7 cellular contexts compared by ENCODE assay signal in the genomic region with DNA sequence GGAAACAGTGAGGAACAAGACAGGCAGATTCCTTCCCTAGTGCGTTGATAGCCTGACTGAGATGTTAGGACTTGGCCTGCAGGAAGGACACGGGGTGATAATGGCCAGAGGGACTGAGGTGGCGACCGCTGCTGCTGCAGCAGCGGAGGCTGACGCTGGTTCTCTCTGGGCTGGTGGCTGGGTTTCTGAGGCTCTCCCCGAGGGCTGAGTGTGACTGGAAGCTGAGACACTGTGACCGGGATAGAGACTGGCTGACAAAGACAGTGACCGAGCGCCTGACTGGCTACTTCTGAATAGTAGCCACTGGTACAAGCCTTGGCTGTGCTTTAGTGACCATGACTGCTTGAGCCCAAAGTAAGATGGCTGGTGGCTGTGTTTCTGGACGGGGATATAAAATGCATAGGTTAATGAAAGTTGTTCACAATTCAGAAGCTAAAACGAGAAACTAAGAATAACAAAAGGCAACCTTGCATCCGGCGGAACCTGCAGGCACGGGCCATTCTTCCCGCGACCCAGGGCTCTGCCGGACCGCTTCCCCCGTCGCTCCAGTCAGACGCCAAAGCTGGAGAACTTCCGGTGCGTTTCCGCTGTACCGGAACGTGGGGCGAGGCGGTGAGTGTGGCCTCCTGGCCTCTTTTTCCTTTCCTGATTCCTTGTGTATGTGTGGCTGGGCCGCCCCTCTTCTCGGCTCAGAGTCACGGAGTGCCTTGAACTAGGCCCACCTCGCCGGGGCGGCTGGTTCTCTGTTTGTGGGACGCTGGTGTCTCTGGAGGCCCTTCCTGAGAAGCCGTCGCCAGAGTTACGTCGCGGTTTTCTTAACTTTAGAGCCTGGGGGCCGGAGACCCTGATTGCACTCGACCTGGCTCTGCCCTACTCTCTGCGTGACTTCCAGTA. TPM values are rescaled to one million over a fixed set of nuclear protein-coding genes. Genes with fewer than 3 reads are reported as not detected.
A peak's percentile ranks its signal among the peaks of the same experiment; 100 is the strongest.
DNase-seq lines count a peak whose midpoint lies in the region; ATAC-seq and TF ChIP-seq lines count a peak whose summit lies in the region.

A gene with protein sequence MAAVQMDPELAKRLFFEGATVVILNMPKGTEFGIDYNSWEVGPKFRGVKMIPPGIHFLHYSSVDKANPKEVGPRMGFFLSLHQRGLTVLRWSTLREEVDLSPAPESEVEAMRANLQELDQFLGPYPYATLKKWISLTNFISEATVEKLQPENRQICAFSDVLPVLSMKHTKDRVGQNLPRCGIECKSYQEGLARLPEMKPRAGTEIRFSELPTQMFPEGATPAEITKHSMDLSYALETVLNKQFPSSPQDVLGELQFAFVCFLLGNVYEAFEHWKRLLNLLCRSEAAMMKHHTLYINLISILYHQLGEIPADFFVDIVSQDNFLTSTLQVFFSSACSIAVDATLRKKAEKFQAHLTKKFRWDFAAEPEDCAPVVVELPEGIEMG (plus strand): TSS at position 587 of the 894 bp plus-strand sequence. CDS start 3,391 bp downstream, outside the sequence.

- CTCF ChIA-PET in activated CD8-positive, alpha-beta T cell treated with anti-CD3 and anti-CD28 coated beads, Interleukin-2, amount 10 ng/mL, durations not matched to agents 7 days and 5 days (lab: Charles Lee): interaction anchor here (0.9 to 2.3 kb wide), 5 partner anchors 34 to 203 kb away, joined by 3 to 8 read pairs (median 4); no protein-coding TSS in a partner anchor

- no peaks in the 10 kb centered on the region for H3K9me3 Mint-ChIP-seq in activated CD8-positive, alpha-beta T cell treated with anti-CD3 and anti-CD28 coated beads, Interleukin-2, amount 10 ng/mL, durations not matched to agents 7 days and 5 days (ENCODE audit: insufficient read depth)

- WGBS in ectodermal cell, 2 experiments: 18% methylated on average over 44 of the region's 44 CpGs
- 15 to 17% methylated on average over 44 of the region's 44 CpGs for WGBS in lung, 2 donors

- ATAC-seq in GM18498 (IDR thresholded peaks at IDR 0.05; ENCODE audit: unreplicated experiment) (peak; percentile 88), HG03521 (IDR thresholded peaks at IDR 0.05; ENCODE audit: unreplicated experiment) (peak; percentile 61), lung (ENCODE audit: insufficient read depth, low FRiP score) (peak; percentile 88)
- ATAC-seq in activated CD8-positive, alpha-beta T cell treated with anti-CD3 and anti-CD28 coated beads, Interleukin-2, amount 10 ng/mL, durations not matched to agents 7 days and 5 days: peak; percentile 96

- H3K27ac Mint-ChIP-seq in activated CD8-positive, alpha-beta T cell treated with anti-CD3 and anti-CD28 coated beads, Interleukin-2, amount 10 ng/mL, durations not matched to agents 7 days and 5 days: peak within 1 kb of the TSS; percentile 90

- peaks cover 7% of the 10 kb centered on the region for H3K36me3 ChIP-seq in ectodermal cell (ENCODE audit: control insufficient read depth, insufficient read depth, low read length)
- peaks cover 2 to 12% of the 10 kb centered on the region in 2 donors for H3K36me3 ChIP-seq in lung (ENCODE audit: control insufficient read depth in 2 of 2, insufficient read depth in 2 of 2, low read length in 2 of 2)

- H3K4me1 Mint-ChIP-seq in activated CD8-positive, alpha-beta T cell treated with anti-CD3 and anti-CD28 coated beads, Interleukin-2, amount 10 ng/mL, durations not matched to agents 7 days and 5 days (ENCODE audit: low read depth): peaks cover 28% of the 10 kb centered on the region

- H3K27ac ChIP-seq in ectodermal cell (ENCODE audit: insufficient read depth, low read depth, low read length, poor library complexity, severe bottlenecking) (peak within 1 kb of the TSS; percentile 60), lung (ENCODE audit: low read depth in 1 of 2, low read length in 1 of 2) (peak within 1 kb of the TSS; percentile 43 to 88)

- peaks cover 10% of the 10 kb centered on the region for H3K36me3 Mint-ChIP-seq in activated CD8-positive, alpha-beta T cell treated with anti-CD3 and anti-CD28 coated beads, Interleukin-2, amount 10 ng/mL, durations not matched to agents 7 days and 5 days (ENCODE audit: low read depth)

- no peaks in the 10 kb centered on the region for H3K9me3 ChIP-seq in ectodermal cell (ENCODE audit: control insufficient read depth, low read length)
- no peaks in the 10 kb centered on the region for H3K9me3 ChIP-seq in lung (ENCODE audit: control insufficient read depth in 2 of 2, insufficient read depth in 1 of 2, low read length in 1 of 2)

- H3K4me3 Mint-ChIP-seq in activated CD8-positive, alpha-beta T cell treated with anti-CD3 and anti-CD28 coated beads, Interleukin-2, amount 10 ng/mL, durations not matched to agents 7 days and 5 days: peak within 1 kb of the TSS; percentile 85

- no peak for TF ChIP-seq CTCF in lung (IDR thresholded peaks at IDR 0.05; ENCODE audit: control extremely low read depth, extremely low read depth)

- H3K4me3 ChIP-seq in ectodermal cell (ENCODE audit: insufficient read depth, low read depth, low read length): peak within 1 kb of the TSS; percentile 84
- H3K4me3 ChIP-seq in lung: peak within 1 kb of the TSS; percentile 92

- POLR2A ChIA-PET in activated CD8-positive, alpha-beta T cell treated with anti-CD3 and anti-CD28 coated beads, Interleukin-2, amount 10 ng/mL, durations not matched to agents 7 days and 5 days (lab: Charles Lee): interaction anchor here (0.7 to 1.6 kb wide), 3 partner anchors 9 to 283 kb away, joined by 4 to 5 read pairs (median 4); no protein-coding TSS in a partner anchor

- H3K27me3 ChIP-seq in ectodermal cell (ENCODE audit: control insufficient read depth, insufficient read depth, low read length, poor library complexity, severe bottlenecking) (no peaks in the 10 kb centered on the region), lung (ENCODE audit: control insufficient read depth, insufficient read depth) (no peaks in the 10 kb centered on the region)

- peaks cover 5% of the 10 kb centered on the region for H3K4me1 ChIP-seq in ectodermal cell (ENCODE audit: control insufficient read depth, insufficient read depth, low read length)
- peaks cover 9 to 10% of the 10 kb centered on the region in 2 donors for H3K4me1 ChIP-seq in lung (ENCODE audit: control insufficient read depth in 2 of 2, insufficient read depth in 2 of 2, low read length in 2 of 2)

- H3K27me3 Mint-ChIP-seq in activated CD8-positive, alpha-beta T cell treated with anti-CD3 and anti-CD28 coated beads, Interleukin-2, amount 10 ng/mL, durations not matched to agents 7 days and 5 days (ENCODE audit: low read depth): no peaks in the 10 kb centered on the region

- DNase-seq in NCI-H82 treated with DMSO at 0.1 percent for 48 hours (lab: John Stamatoyannopoulos, UW; ENCODE audit: unreplicated experiment): peak; percentile 39
- peak; percentile 88 for DNase-seq in activated CD8-positive, alpha-beta T cell treated with anti-CD3 and anti-CD28 coated beads, Interleukin-2, amount 10 ng/mL, durations not matched to agents 7 days and 5 days
- DNase-seq in lung (ENCODE audit: low spot score): peak; percentile 82
- DNase-seq in stimulated activated CD4-positive, alpha-beta T cell treated with anti-CD3 and anti-CD28 coated beads, TNF-alpha, amount 100 ng/mL, for 1 hour (ENCODE audit: low read depth in 3 of 3, low spot score in 1 of 3): peak; percentile 23 to 73 (median 50)

RNA-seq across cellular contexts. Expression of the gene that starts here (rescaled TPM):
- 10 to 100 TPM; 20.5 to 22.7 TPM for total RNA-seq in activated CD8-positive, alpha-beta T cell treated with anti-CD3 and anti-CD28 coated beads, Interleukin-2, amount 10 ng/mL, durations not matched to agents 7 days and 5 days
- 34.6 TPM for polyA plus RNA-seq in ectodermal cell (2013, experiment 1 of 4)
- polyA plus RNA-seq in ectodermal cell (2013, experiment 2 of 4): 39.1 TPM
- polyA plus RNA-seq in ectodermal cell (2013, experiment 3 of 4): 30.5 TPM
- 33.3 TPM for polyA plus RNA-seq in ectodermal cell (2013, experiment 4 of 4)
- total RNA-seq in lung: 10 to 100 TPM; 27.6 to 30.9 TPM
- polyA plus RNA-seq in lung: 10 to 100 TPM; 18.1 to 31.2 TPM

Comparison
In these comparisons a context has a peak if more than half of its experiments do, and no peak if none do; other contexts are left out.
1. Peak in every context shown above with its lines: DNase-seq, ATAC-seq, H3K4me3 ChIP-seq and H3K27ac ChIP-seq.